Comparison of ENCODE assay signal across 20 cellular contexts in the genomic region with DNA sequence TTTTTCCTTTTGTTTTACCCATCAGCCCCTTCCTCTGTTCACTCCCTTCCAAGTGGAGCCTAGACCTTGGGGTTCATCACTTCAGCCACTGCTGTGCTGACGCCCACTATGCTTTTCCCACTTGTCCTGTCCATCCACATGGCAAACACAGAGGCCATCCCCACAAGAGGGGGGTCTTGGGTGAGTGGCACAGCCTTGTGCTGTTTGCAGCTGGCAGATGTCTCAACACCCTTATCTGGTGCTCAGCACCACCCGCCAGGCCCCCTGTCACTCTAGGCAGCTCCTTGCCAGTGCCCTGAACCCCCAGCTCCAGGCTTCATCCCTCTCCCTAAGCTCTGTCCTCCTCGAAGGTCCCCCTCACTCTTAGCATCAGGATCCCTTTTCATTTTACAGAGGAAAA. TPM values are rescaled to one million over a fixed set of nuclear protein-coding genes. Genes with fewer than 3 reads are reported as not detected.
A peak's percentile ranks its signal among the peaks of the same experiment; 100 is the strongest.
DNase-seq lines count a peak whose midpoint lies in the region; ATAC-seq and TF ChIP-seq lines count a peak whose summit lies in the region.
"Had no signal": no experiment of that assay in that cellular context is flagged by ENCODE, and none has a peak within 500 bp of the region (broad histone marks: within the 10 kb centered on the region; RNA-seq: fewer than 3 reads in every experiment).

No MANE protein-coding gene starts in this region.

- no peak overlapping the region for H3K18ac ChIP-seq in mesendoderm (ENCODE audit: low read length)

- H3K27ac ChIP-seq in RWPE1 (0 out of 2 replicates have a peak overlapping the region, but pooled peaks have one; percentile 0), mesendoderm (ENCODE audit: low read depth, low read length) (no peak overlapping the region)
- H3K27ac ChIP-seq in CD8-positive, alpha-beta T cell (ENCODE audit: low read depth, low read length) = no peak overlapping the region
- H3K27ac ChIP-seq: HL-60, SJSA1 had no signal

- intact Hi-C loops in CD14-positive monocyte (cut with micrococcal nuclease) (no loop called here), posterior vena cava (cut with DNase I) (no loop called here)
- intact Hi-C loops in CD8-positive, alpha-beta T cell (cut with DNase I, micrococcal nuclease) = no loop called here

- ATAC-seq in CD8-positive, alpha-beta T cell = no peak
- ATAC-seq: A549, Right ventricle myocardium inferior had no signal

- H3K4me3 ChIP-seq in mesendoderm (ENCODE audit: low read length) = no peak overlapping the region
- no peak overlapping the region for H3K4me3 ChIP-seq in CD8-positive, alpha-beta T cell (ENCODE audit: low read depth, low read length)
- H3K4me3 ChIP-seq: A549, SJSA1 had no signal

- no peak overlapping the region for H4K5ac ChIP-seq in mesendoderm (ENCODE audit: low read length)

- H3K9me3 Mint-ChIP-seq in CD14-positive monocyte = peaks cover 0 to 7% (median 3%) of the 10 kb centered on the region in 7 donors
- H3K9me3 Mint-ChIP-seq in CD8-positive, alpha-beta T cell = no peaks in the 10 kb centered on the region

- no peak overlapping the region for H3K9ac ChIP-seq in mesendoderm (ENCODE audit: low read length)

- H3K56ac ChIP-seq in mesendoderm (ENCODE audit: low read length) = peak overlapping the region; percentile 49

- DNase-seq in CD14-positive monocyte (ENCODE audit: low spot score) (no peak), RWPE1 (ENCODE audit: low spot score) (no peak), mesendoderm (no peak), posterior vena cava (ENCODE audit: low spot score) (peak; percentile 24), HEK293T (ENCODE audit: extremely low spot score) (no peak)
- no peak for DNase-seq in activated CD4-positive, alpha-beta T cell treated with anti-CD3 and anti-CD28 coated beads for 48 hours
- DNase-seq in CD8-positive, alpha-beta T cell = no peak
- DNase-seq: COR-L47, DMS79, KBM-7, NCI-H1105, NCI-H2029 treated with DMSO at 0.1 percent for 48 hours, NCI-H226, NCI-H524, NCI-H82 had no signal

- H3K4me3 Mint-ChIP-seq in CD14-positive monocyte = no peak overlapping the region
- no peak overlapping the region for H3K4me3 Mint-ChIP-seq in CD8-positive, alpha-beta T cell
- H3K4me3 Mint-ChIP-seq: B cell had no signal

- peaks cover 5% of the 10 kb centered on the region for H3K4me1 ChIP-seq in mesendoderm (ENCODE audit: control insufficient read depth, low read depth, low read length)
- H3K4me1 ChIP-seq in CD8-positive, alpha-beta T cell (ENCODE audit: insufficient read depth, low read length) = no peaks in the 10 kb centered on the region
- H3K4me1 ChIP-seq: SJSA1 had no signal

- no peaks in the 10 kb centered on the region for H3K36me3 ChIP-seq in mesendoderm (ENCODE audit: control insufficient read depth, insufficient read depth, low read length)
- no peaks in the 10 kb centered on the region for H3K36me3 ChIP-seq in CD8-positive, alpha-beta T cell (ENCODE audit: insufficient read depth, low read length)
- H3K36me3 ChIP-seq: SJSA1 had no signal

- no peak overlapping the region for H4K8ac ChIP-seq in mesendoderm (ENCODE audit: low read depth, low read length)

- H3K79me2 ChIP-seq in mesendoderm (ENCODE audit: control insufficient read depth, insufficient read depth, low read length) = no peaks in the 10 kb centered on the region

- H2BK15ac ChIP-seq in mesendoderm (replicated peaks; ENCODE audit: low read depth) = no peak overlapping the region

- no peaks in the 10 kb centered on the region for H3K79me1 ChIP-seq in mesendoderm (ENCODE audit: low read length)

- no CpG with 5 or more reads among the region's 3 CpGs for WGBS in mesendoderm (ENCODE audit: extremely low coverage, insufficient coverage, low lambda C conversion rate)

- H3K4me2 ChIP-seq in mesendoderm (ENCODE audit: low read length) = no peak overlapping the region
- H3K4me2 ChIP-seq: A549 had no signal

- peak overlapping the region in 4 of 7 donors; percentile 5 to 70 (median 48) for H3K27ac Mint-ChIP-seq in CD14-positive monocyte
- no peak overlapping the region for H3K27ac Mint-ChIP-seq in CD8-positive, alpha-beta T cell
- H3K27ac Mint-ChIP-seq: B cell had no signal

- H3K27me3 ChIP-seq in mesendoderm (ENCODE audit: insufficient read depth, low read length, poor library complexity) = no peaks in the 10 kb centered on the region
- no peaks in the 10 kb centered on the region for H3K27me3 ChIP-seq in CD8-positive, alpha-beta T cell (ENCODE audit: insufficient read depth, low read length)
- H3K27me3 ChIP-seq: SJSA1 had no signal

- no peak overlapping the region for H3K23ac ChIP-seq in mesendoderm (ENCODE audit: low read length)

- no peak for TF ChIP-seq CTCF in CD14-positive monocyte (IDR thresholded peaks at IDR 0.05)
- no peak for TF ChIP-seq CTCF in RWPE1 (conservative IDR thresholded peaks at IDR 0.05; ENCODE audit: low read depth)
- TF ChIP-seq CTCF in CD8-positive, alpha-beta T cell (IDR thresholded peaks at IDR 0.05) = no peak

- H2AK5ac ChIP-seq in mesendoderm (ENCODE audit: low read length) = no peak overlapping the region

- peaks cover 41% of the 10 kb centered on the region for H3K4me1 Mint-ChIP-seq in CD14-positive monocyte
- H3K4me1 Mint-ChIP-seq in CD8-positive, alpha-beta T cell (ENCODE audit: low read depth) = no peaks in the 10 kb centered on the region
- H3K4me1 Mint-ChIP-seq: B cell had no signal

- peaks cover 40 to 61% of the 10 kb centered on the region in 2 donors for H3K36me3 Mint-ChIP-seq in CD14-positive monocyte
- peaks cover 31% of the 10 kb centered on the region for H3K36me3 Mint-ChIP-seq in CD8-positive, alpha-beta T cell

- no peaks in the 10 kb centered on the region for H3K9me3 ChIP-seq in CD8-positive, alpha-beta T cell (ENCODE audit: low read length)
- H3K9me3 ChIP-seq: A549, SJSA1 had no signal

- H3K4ac ChIP-seq in mesendoderm (ENCODE audit: low read depth, low read length) = no peak overlapping the region

- H2BK120ac ChIP-seq in mesendoderm (ENCODE audit: low read depth, low read length) = no peak overlapping the region

- CTCF ChIA-PET in RWPE1 (lab: Yijun Ruan, JAX) (no interaction called here), HEK293T (lab: Yijun Ruan, JAX) (no interaction called here)
- CTCF ChIA-PET in CD8-positive, alpha-beta T cell (lab: Charles Lee) = interaction anchor here (0.6 kb wide), 1 partner anchor 706 kb away, joined by 4 read pairs; no protein-coding TSS in a partner anchor

- POLR2A ChIA-PET in RWPE1 (lab: Yijun Ruan, JAX; ENCODE audit: low non-redundant PET) (no interaction called here), HEK293T (lab: Yijun Ruan, JAX) (interaction anchor here (1.4 kb wide), 1 partner anchor 189 kb away, joined by 3 read pairs; a partner anchor contains a TSS)
- POLR2A ChIA-PET in CD8-positive, alpha-beta T cell (lab: Charles Lee) = no interaction called here

- H2BK5ac ChIP-seq in mesendoderm (ENCODE audit: low read length) = no peak overlapping the region

- peaks cover 0 to 4% (median 1%) of the 10 kb centered on the region in 3 donors for H3K27me3 Mint-ChIP-seq in CD14-positive monocyte (ENCODE audit: low read depth in 3 of 3)
- H3K27me3 Mint-ChIP-seq in CD8-positive, alpha-beta T cell (ENCODE audit: low read depth) = no peaks in the 10 kb centered on the region
- H3K27me3 Mint-ChIP-seq: B cell had no signal

TF ChIP-seq in HEK293T, 16 proteins besides CTCF, POLR2A, EP300 and RAD21:
- TF ChIP-seq, protein P1, sequence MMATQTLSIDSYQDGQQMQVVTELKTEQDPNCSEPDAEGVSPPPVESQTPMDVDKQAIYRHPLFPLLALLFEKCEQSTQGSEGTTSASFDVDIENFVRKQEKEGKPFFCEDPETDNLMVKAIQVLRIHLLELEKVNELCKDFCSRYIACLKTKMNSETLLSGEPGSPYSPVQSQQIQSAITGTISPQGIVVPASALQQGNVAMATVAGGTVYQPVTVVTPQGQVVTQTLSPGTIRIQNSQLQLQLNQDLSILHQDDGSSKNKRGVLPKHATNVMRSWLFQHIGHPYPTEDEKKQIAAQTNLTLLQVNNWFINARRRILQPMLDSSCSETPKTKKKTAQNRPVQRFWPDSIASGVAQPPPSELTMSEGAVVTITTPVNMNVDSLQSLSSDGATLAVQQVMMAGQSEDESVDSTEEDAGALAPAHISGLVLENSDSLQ (IDR thresholded peaks at IDR 0.05) = no peak
- no peak for TF ChIP-seq ZNF384 (IDR thresholded peaks at IDR 0.05)
- no peak for TF ChIP-seq FOXK2 (IDR thresholded peaks at IDR 0.05)
- no peak for TF ChIP-seq L3MBTL2 (conservative IDR thresholded peaks at IDR 0.05)
- no peak for TF ChIP-seq FOXA1 (IDR thresholded peaks at IDR 0.05)
- no peak for TF ChIP-seq SUZ12 (IDR thresholded peaks at IDR 0.05)
- no peak for TF ChIP-seq LEF1 (IDR thresholded peaks at IDR 0.05; ENCODE audit: borderline replicate concordance)
- no peak for TF ChIP-seq HDGF (IDR thresholded peaks at IDR 0.05; ENCODE audit: borderline replicate concordance)
- TF ChIP-seq NFRKB (IDR thresholded peaks at IDR 0.05) = no peak
- no peak for TF ChIP-seq ARNT (IDR thresholded peaks at IDR 0.05)
- no peak for TF ChIP-seq ELF4 (IDR thresholded peaks at IDR 0.05)
- no peak for TF ChIP-seq SP1 (IDR thresholded peaks at IDR 0.05)
- TF ChIP-seq BHLHE40 (IDR thresholded peaks at IDR 0.05; ENCODE audit: borderline replicate concordance) = no peak
- no peak for TF ChIP-seq CTBP1 (IDR thresholded peaks at IDR 0.05; ENCODE audit: borderline replicate concordance)
- no peak for TF ChIP-seq TARDBP (IDR thresholded peaks at IDR 0.05)
- TF ChIP-seq FOXM1 (IDR thresholded peaks at IDR 0.05; ENCODE audit: borderline replicate concordance) = no peak
TF ChIP-seq in HEK293T: peak in this region for 0.

RNA-seq across cellular contexts. Expression of a gene that starts 13.1 kb away (rescaled TPM):
- 100 to 1,000 TPM; 199 to 238 TPM for polyA plus RNA-seq in CD14-positive monocyte
- 19.1 TPM for polyA plus RNA-seq in mesendoderm (2013, experiment 1 of 2)
- polyA plus RNA-seq in mesendoderm (2013, experiment 2 of 2) = 17.7 TPM
- 10 to 100 TPM; 54.2 to 63.0 TPM for total RNA-seq in posterior vena cava
- 10 to 100 TPM; 12.8 to 14.6 TPM for total RNA-seq in CD8-positive, alpha-beta T cell

RNA-seq across cellular contexts. Expression of a gene that starts 42.2 kb away (rescaled TPM):
- polyA plus RNA-seq in CD14-positive monocyte = 10 to 100 TPM; 56.2 to 57.8 TPM
- 129 TPM for polyA plus RNA-seq in mesendoderm (2013, experiment 1 of 2)
- polyA plus RNA-seq in mesendoderm (2013, experiment 2 of 2) = 132 TPM
- 10 to 100 TPM; 29.0 to 29.6 TPM for total RNA-seq in posterior vena cava
- 10 to 100 TPM; 95.8 to 96.7 TPM for total RNA-seq in CD8-positive, alpha-beta T cell
